ENCODE assay signal across 8 cellular contexts in the genomic region with DNA sequence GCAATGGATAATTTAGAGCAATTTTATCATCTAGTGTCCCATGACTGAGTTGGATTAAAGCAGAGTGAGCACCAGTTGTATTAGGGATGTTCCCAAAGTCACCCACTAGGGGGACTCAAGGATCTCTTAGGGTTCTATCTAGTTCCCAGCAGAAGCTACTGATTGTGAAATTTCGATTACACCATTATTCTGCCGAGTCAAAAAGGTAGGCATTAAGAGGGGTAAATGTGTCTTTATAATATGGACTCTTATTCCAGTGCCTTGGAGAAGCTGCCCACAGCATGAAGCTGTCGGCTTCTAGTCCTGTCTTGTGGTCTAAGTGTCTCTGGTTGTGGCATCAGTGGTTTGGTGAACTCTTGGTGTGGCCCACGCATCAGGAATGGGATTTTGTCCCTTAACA. TPM values are rescaled to one million over a fixed set of nuclear protein-coding genes. Genes with fewer than 3 reads are reported as not detected.
A peak's percentile ranks its signal among the peaks of the same experiment; 100 is the strongest.
DNase-seq lines count a peak whose midpoint lies in the region; ATAC-seq and TF ChIP-seq lines count a peak whose summit lies in the region.

No MANE protein-coding gene starts in this region.

- TF ChIP-seq CTCF in adrenal gland (IDR thresholded peaks at IDR 0.05) (peak; percentile 89 to 98 (median 94)), left ventricle myocardium inferior (IDR thresholded peaks at IDR 0.05; ENCODE audit: borderline replicate concordance) (peak; percentile 93), retinal pigment epithelial cell (conservative IDR thresholded peaks at IDR 0.05; ENCODE audit: low read depth, low read length) (peak; percentile 91)

- no peak for DNase-seq in activated naive CD8-positive, alpha-beta T cell treated with anti-CD3 and anti-CD28 coated beads, Interleukin-2, amount 10 ng/mL, durations not matched to agents 7 days and 5 days
- DNase-seq in activated naive CD8-positive, alpha-beta T cell treated with anti-CD3 and anti-CD28 coated beads for 36 hours: no peak
- peak; percentile 47 for DNase-seq in NCI-H510A treated with DMSO at 0.1 percent for 48 hours (lab: John Stamatoyannopoulos, UW)
- DNase-seq in adrenal gland: peak; percentile 63 to 86 (median 71)
- DNase-seq in left ventricle myocardium inferior: no peak
- DNase-seq in retinal pigment epithelial cell (ENCODE audit: low read depth): no peak

- no peaks in the 10 kb centered on the region for H3K36me3 Mint-ChIP-seq in activated naive CD8-positive, alpha-beta T cell treated with anti-CD3 and anti-CD28 coated beads, Interleukin-2, amount 10 ng/mL, durations not matched to agents 7 days and 5 days
- no peaks in the 10 kb centered on the region for H3K36me3 Mint-ChIP-seq in activated naive CD8-positive, alpha-beta T cell treated with anti-CD3 and anti-CD28 coated beads for 36 hours

- peaks cover 3% of the 10 kb centered on the region for H3K27me3 Mint-ChIP-seq in activated naive CD8-positive, alpha-beta T cell treated with anti-CD3 and anti-CD28 coated beads, Interleukin-2, amount 10 ng/mL, durations not matched to agents 7 days and 5 days
- H3K27me3 Mint-ChIP-seq in activated naive CD8-positive, alpha-beta T cell treated with anti-CD3 and anti-CD28 coated beads for 36 hours: peaks cover 4% of the 10 kb centered on the region

- H3K36me3 ChIP-seq in adrenal gland (replicated peaks in 1 of 2) (peaks cover 0 to 7% of the 10 kb centered on the region in 2 donors), left ventricle myocardium inferior (no peaks in the 10 kb centered on the region)

- H3K27ac ChIP-seq in adrenal gland (no peak overlapping the region), left ventricle myocardium inferior (replicated peaks) (no peak overlapping the region)

- no peak overlapping the region for H3K27ac Mint-ChIP-seq in activated naive CD8-positive, alpha-beta T cell treated with anti-CD3 and anti-CD28 coated beads, Interleukin-2, amount 10 ng/mL, durations not matched to agents 7 days and 5 days
- no peak overlapping the region for H3K27ac Mint-ChIP-seq in activated naive CD8-positive, alpha-beta T cell treated with anti-CD3 and anti-CD28 coated beads for 36 hours

- TF ChIP-seq POLR2A in adrenal gland (IDR thresholded peaks at IDR 0.05): no peak

- WGBS in adrenal gland, 4 donors: 41 to 52% (median 48%) methylated on average over 4 of the region's 4 CpGs

- H3K27me3 ChIP-seq in adrenal gland: no peaks in the 10 kb centered on the region
- no peaks in the 10 kb centered on the region for H3K27me3 ChIP-seq in left ventricle myocardium inferior (ENCODE audit: low read depth)

- H3K4me1 Mint-ChIP-seq in activated naive CD8-positive, alpha-beta T cell treated with anti-CD3 and anti-CD28 coated beads, Interleukin-2, amount 10 ng/mL, durations not matched to agents 7 days and 5 days: peaks cover 8% of the 10 kb centered on the region
- H3K4me1 Mint-ChIP-seq in activated naive CD8-positive, alpha-beta T cell treated with anti-CD3 and anti-CD28 coated beads for 36 hours: peaks cover 19% of the 10 kb centered on the region

- intact Hi-C loops in adrenal gland (cut with DNase I): no loop called here
- intact Hi-C loops in left ventricle myocardium inferior (cut with micrococcal nuclease): loop anchor here (2.0 kb wide), 1 partner anchor 97 kb away; no protein-coding TSS in a partner anchor

- POLR2A ChIA-PET in activated naive CD8-positive, alpha-beta T cell treated with anti-CD3 and anti-CD28 coated beads, Interleukin-2, amount 10 ng/mL, durations not matched to agents 7 days and 5 days (lab: Charles Lee): no interaction called here

- H3K4me1 ChIP-seq in adrenal gland (replicated peaks in 1 of 2) (peaks cover 0 to 11% of the 10 kb centered on the region in 2 donors), left ventricle myocardium inferior (peaks cover 21% of the 10 kb centered on the region)

- no peaks in the 10 kb centered on the region for H3K9me3 Mint-ChIP-seq in activated naive CD8-positive, alpha-beta T cell treated with anti-CD3 and anti-CD28 coated beads, Interleukin-2, amount 10 ng/mL, durations not matched to agents 7 days and 5 days
- no peaks in the 10 kb centered on the region for H3K9me3 Mint-ChIP-seq in activated naive CD8-positive, alpha-beta T cell treated with anti-CD3 and anti-CD28 coated beads for 36 hours

- no peak overlapping the region for H3K4me3 Mint-ChIP-seq in activated naive CD8-positive, alpha-beta T cell treated with anti-CD3 and anti-CD28 coated beads, Interleukin-2, amount 10 ng/mL, durations not matched to agents 7 days and 5 days
- no peak overlapping the region for H3K4me3 Mint-ChIP-seq in activated naive CD8-positive, alpha-beta T cell treated with anti-CD3 and anti-CD28 coated beads for 36 hours

- H3K4me3 ChIP-seq in adrenal gland (no peak overlapping the region), left ventricle myocardium inferior (no peak overlapping the region), retinal pigment epithelial cell (ENCODE audit: low read length) (no peak overlapping the region)

- H3K9me3 ChIP-seq in adrenal gland (replicated peaks in 1 of 3) (no peaks in the 10 kb centered on the region), left ventricle myocardium inferior (replicated peaks) (no peaks in the 10 kb centered on the region)

- peak; percentile 82 for ATAC-seq in activated naive CD8-positive, alpha-beta T cell treated with anti-CD3 and anti-CD28 coated beads, Interleukin-2, amount 10 ng/mL, durations not matched to agents 7 days and 5 days (ENCODE audit: low read depth)
- ATAC-seq in HG02759 (IDR thresholded peaks at IDR 0.05; ENCODE audit: unreplicated experiment): peak; percentile 55
- no peak for ATAC-seq in GM21390 (IDR thresholded peaks at IDR 0.05; ENCODE audit: unreplicated experiment)

RNA-seq across cellular contexts. Expression of a gene that starts 53.3 kb away (rescaled TPM):
- 1 to 10 TPM; 5.0 to 5.3 TPM for total RNA-seq in activated naive CD8-positive, alpha-beta T cell treated with anti-CD3 and anti-CD28 coated beads, Interleukin-2, amount 10 ng/mL, durations not matched to agents 7 days and 5 days
- 1 to 10 TPM; 1.7 to 2.9 TPM for total RNA-seq in activated naive CD8-positive, alpha-beta T cell treated with anti-CD3 and anti-CD28 coated beads for 36 hours
- total RNA-seq in adrenal gland (10 to 100 TPM; 15.5 to 35.2 (median 21.9) TPM), left ventricle myocardium inferior (13.4 TPM)
- polyA plus RNA-seq in adrenal gland: 10 to 100 TPM in 2 of 3 donors, 1 to 10 TPM in 1; 8.2 to 73.9 (median 33.8) TPM

Comparison
In these comparisons a context has a peak if more than half of its experiments do, and no peak if none do; other contexts are left out.
1. DNase-seq: peak in NCI-H510A treated with DMSO at 0.1 percent for 48 hours (single experiment) and adrenal gland (7 of 7); none in activated naive CD8-positive, alpha-beta T cell treated with anti-CD3 and anti-CD28 coated beads, Interleukin-2, amount 10 ng/mL, durations not matched to agents 7 days and 5 days (single experiment), activated naive CD8-positive, alpha-beta T cell treated with anti-CD3 and anti-CD28 coated beads for 36 hours (single experiment), left ventricle myocardium inferior (single experiment) and retinal pigment epithelial cell (single experiment).
2. Peak in every context shown above with its lines, with median percentiles within 50 percentile points of each other: CTCF ChIP-seq.